Comparison of ENCODE assay signal across 17 cellular contexts in genomic region chr15:45653702-45654424, GRCh38. TPM values are rescaled to one million over a fixed set of nuclear protein-coding genes. Genes with fewer than 3 reads are reported as not detected.
DNase-seq lines count a peak whose midpoint lies in the region; ATAC-seq, FAIRE-seq and TF ChIP-seq lines count a peak whose summit lies in the region.
"Had no signal": no experiment of that assay in that cellular context is flagged by ENCODE, and none has a peak within 500 bp of the region (broad histone marks: within the 10 kb centered on the region; RNA-seq: fewer than 3 reads in every experiment).

No MANE protein-coding gene starts in this region.

- in situ Hi-C loops in brain microvascular endothelial cell (cut with HindIII; ENCODE audit: low pct_ligation_motif_present, low sequenced_read_pairs): no loop called here

- peaks cover under 1% of the 10 kb centered on the region for H3K4me1 ChIP-seq in CD4-positive, CD25-positive, alpha-beta regulatory T cell (ENCODE audit: control insufficient read depth, insufficient read depth, low read length, poor library complexity, severe bottlenecking)
- peaks cover 39% of the 10 kb centered on the region for H3K4me1 ChIP-seq in colonic mucosa
- H3K4me1 ChIP-seq in mucosa of rectum (ENCODE audit: control insufficient read depth in 2 of 2, insufficient read depth in 2 of 2, low read length in 2 of 2): peaks cover 38 to 57% of the 10 kb centered on the region in 2 donors
- H3K4me1 ChIP-seq in kidney (ENCODE audit: control insufficient read depth in 1 of 2, insufficient read depth in 1 of 2, low read depth in 1 of 2, low read length in 2 of 2): peaks cover 6 to 12% of the 10 kb centered on the region in 2 donors
- H3K4me1 ChIP-seq: BE2C, SJCRH30 had no signal

- no peak for DNase-seq in CD4-positive, CD25-positive, alpha-beta regulatory T cell
- DNase-seq in NOMO-1 treated with dmso at 0.1 percent for 144 hours (lab: John Stamatoyannopoulos, UW; ENCODE audit: unreplicated experiment): peak; percentile 35
- DNase-seq in colonic mucosa: no peak
- no peak for DNase-seq in brain microvascular endothelial cell
- no peak for DNase-seq in kidney
- no peak for DNase-seq in HUDEP-2 (lab: John Stamatoyannopoulos, UW; ENCODE audit: unreplicated experiment in 76 of 76)
- DNase-seq: activated naive CD4-positive, alpha-beta T cell treated with anti-CD3 and anti-CD28 coated beads for 36 hours; effector CD8-positive, alpha-beta T cell; foreskin keratinocyte; SJCRH30 had no signal

- H3K36me3 ChIP-seq in CD4-positive, CD25-positive, alpha-beta regulatory T cell (ENCODE audit: control insufficient read depth, insufficient read depth, low read length): peaks cover 2% of the 10 kb centered on the region
- H3K36me3 ChIP-seq in colonic mucosa (no peaks in the 10 kb centered on the region), mucosa of rectum (ENCODE audit: control insufficient read depth in 2 of 2, insufficient read depth in 2 of 2, low read length in 2 of 2) (peaks cover 3 to 5% of the 10 kb centered on the region in 2 donors), brain microvascular endothelial cell (replicated peaks) (no peaks in the 10 kb centered on the region), kidney (ENCODE audit: control insufficient read depth in 1 of 2, insufficient read depth in 2 of 2, low read length in 2 of 2) (no peaks in the 10 kb centered on the region)
- H3K36me3 ChIP-seq: BE2C, SJCRH30 had no signal

- intact Hi-C loops in colonic mucosa (cut with DNase I) (no loop called here), kidney (cut with DNase I) (no loop called here)

- no peak overlapping the region for H3K4me3 ChIP-seq in CD4-positive, CD25-positive, alpha-beta regulatory T cell (ENCODE audit: low read depth, low read length)
- H3K4me3 ChIP-seq in colonic mucosa (no peak overlapping the region), mucosa of rectum (ENCODE audit: low read length in 2 of 2) (no peak overlapping the region), brain microvascular endothelial cell (ENCODE audit: low read depth, low read length) (no peak overlapping the region), kidney (ENCODE audit: low read length in 2 of 2) (no peak overlapping the region)
- H3K4me3 ChIP-seq: body of pancreas, SJCRH30, skin epidermis had no signal

- no peaks in the 10 kb centered on the region for H3K9me3 ChIP-seq in CD4-positive, CD25-positive, alpha-beta regulatory T cell (ENCODE audit: control insufficient read depth in 2 of 2, low read length in 2 of 2)
- H3K9me3 ChIP-seq in colonic mucosa (no peaks in the 10 kb centered on the region), mucosa of rectum (ENCODE audit: control insufficient read depth in 2 of 2, low read length in 2 of 2) (no peaks in the 10 kb centered on the region), kidney (ENCODE audit: control insufficient read depth in 1 of 2, low read length in 2 of 2) (no peaks in the 10 kb centered on the region)
- H3K9me3 ChIP-seq: body of pancreas, SJCRH30 had no signal

- no peaks in the 10 kb centered on the region for H3K27me3 Mint-ChIP-seq in CD4-positive, CD25-positive, alpha-beta regulatory T cell

- FAIRE-seq in kidney (lab: Jason Lieb, UNC): no peak

- no peak for ATAC-seq in CD4-positive, CD25-positive, alpha-beta regulatory T cell (ENCODE audit: low read depth in 2 of 2)
- ATAC-seq in GM21737 (IDR thresholded peaks at IDR 0.05; ENCODE audit: unreplicated experiment): no peak
- ATAC-seq: body of pancreas, foreskin keratinocyte had no signal

- peaks cover 18 to 61% (median 46%) of the 10 kb centered on the region in 4 donors for H3K4me1 Mint-ChIP-seq in CD4-positive, CD25-positive, alpha-beta regulatory T cell

- H3K27ac Mint-ChIP-seq in CD4-positive, CD25-positive, alpha-beta regulatory T cell: peak overlapping the region in 2 of 3 donors; percentile 59 to 60
- H3K27ac Mint-ChIP-seq: activated naive CD4-positive, alpha-beta T cell treated with anti-CD3 and anti-CD28 coated beads for 36 hours; mesothelial cell of epicardium had no signal

- peak overlapping the region in 1 of 2 donors; percentile 69 for H3K9ac ChIP-seq in colonic mucosa (ENCODE audit: low read depth in 2 of 2, low read length in 2 of 2)
- H3K9ac ChIP-seq in mucosa of rectum (ENCODE audit: low read depth in 1 of 2, low read length in 2 of 2): no peak overlapping the region
- no peak overlapping the region for H3K9ac ChIP-seq in kidney (ENCODE audit: low read length in 2 of 2)

- H3K9me3 Mint-ChIP-seq in CD4-positive, CD25-positive, alpha-beta regulatory T cell: no peaks in the 10 kb centered on the region
- H3K9me3 Mint-ChIP-seq: mesothelial cell of epicardium had no signal

- no peak for TF ChIP-seq CTCF in colonic mucosa (IDR thresholded peaks at IDR 0.05)
- no peak for TF ChIP-seq CTCF in brain microvascular endothelial cell (IDR thresholded peaks at IDR 0.05; ENCODE audit: low read depth, low read length, missing control alignments)
- no peak for TF ChIP-seq CTCF in kidney (IDR thresholded peaks at IDR 0.05; ENCODE audit: borderline replicate concordance, extremely low read depth, insufficient read depth)

- H3K4me3 Mint-ChIP-seq in CD4-positive, CD25-positive, alpha-beta regulatory T cell: peak overlapping the region in 1 of 4 donors; percentile 23
- H3K4me3 Mint-ChIP-seq: activated naive CD4-positive, alpha-beta T cell treated with anti-CD3 and anti-CD28 coated beads for 36 hours; mesothelial cell of epicardium had no signal

- peaks cover 20% of the 10 kb centered on the region for H3K36me3 Mint-ChIP-seq in CD4-positive, CD25-positive, alpha-beta regulatory T cell
- H3K36me3 Mint-ChIP-seq: mesothelial cell of epicardium had no signal

- no peak overlapping the region for H3K27ac ChIP-seq in CD4-positive, CD25-positive, alpha-beta regulatory T cell (ENCODE audit: insufficient read depth, low read length, poor library complexity, severe bottlenecking)
- H3K27ac ChIP-seq in colonic mucosa (peak overlapping the region; percentile 80), mucosa of rectum (ENCODE audit: low read depth in 2 of 2, low read length in 2 of 2) (peak overlapping the region; percentile 80 to 82), brain microvascular endothelial cell (no peak overlapping the region), kidney (ENCODE audit: low read depth in 2 of 2, low read length in 2 of 2) (no peak overlapping the region)
- H3K27ac ChIP-seq: body of pancreas, foreskin keratinocyte, SJCRH30, VCaP had no signal

- H3K27me3 ChIP-seq in CD4-positive, CD25-positive, alpha-beta regulatory T cell (ENCODE audit: control insufficient read depth, insufficient read depth, low read length): no peaks in the 10 kb centered on the region
- no peaks in the 10 kb centered on the region for H3K27me3 ChIP-seq in colonic mucosa
- no peaks in the 10 kb centered on the region for H3K27me3 ChIP-seq in mucosa of rectum (ENCODE audit: control insufficient read depth in 2 of 2, insufficient read depth in 2 of 2, low read length in 2 of 2)
- no peaks in the 10 kb centered on the region for H3K27me3 ChIP-seq in brain microvascular endothelial cell (replicated peaks)
- H3K27me3 ChIP-seq: BE2C, body of pancreas, foreskin keratinocyte had no signal

RNA-seq across cellular contexts. Expression of gene SQOR, which starts 19.0 kb away (rescaled TPM):
- 47.3 TPM for total RNA-seq in CD4-positive, CD25-positive, alpha-beta regulatory T cell
- 100 to 1,000 TPM in 3 of 4 donors, 10 to 100 TPM in 1; 98.4 to 160 (median 127) TPM for polyA plus RNA-seq in CD4-positive, CD25-positive, alpha-beta regulatory T cell
- total RNA-seq in colonic mucosa (100 to 1,000 TPM; 308 to 500 TPM), kidney (67.5 TPM)
- 43.4 TPM for polyA plus RNA-seq in kidney (ENCODE audit: insufficient read depth, low read depth, low replicate concordance)

Comparison
In these comparisons a context has a peak if more than half of its experiments do, and no peak if none do; other contexts are left out.
1. H3K27ac ChIP-seq: peak in colonic mucosa (single experiment) and mucosa of rectum (2 of 2); none in CD4-positive, CD25-positive, alpha-beta regulatory T cell (single experiment), brain microvascular endothelial cell (single experiment) and kidney (0 of 2).